25 cellular contexts compared by ENCODE assay signal in genomic region chr20:62965363-62965771, GRCh38. TPM values are rescaled to one million over a fixed set of nuclear protein-coding genes. Genes with fewer than 3 reads are reported as not detected.
A peak's percentile ranks its signal among the peaks of the same experiment; 100 is the strongest.
DNase-seq lines count a peak whose midpoint lies in the region; ATAC-seq and TF ChIP-seq lines count a peak whose summit lies in the region.
"Had no signal": no experiment of that assay in that cellular context is flagged by ENCODE, and none has a peak within 500 bp of the region (broad histone marks: within the 10 kb centered on the region; RNA-seq: fewer than 3 reads in every experiment).

No MANE protein-coding gene starts in this region.

- peak; percentile 39 for ATAC-seq in GM23338
- no peak for ATAC-seq in upper lobe of right lung
- ATAC-seq in HG03432 (IDR thresholded peaks at IDR 0.05; ENCODE audit: unreplicated experiment) = no peak
- ATAC-seq: HCT116, T-helper 17 cell had no signal

- POLR2A ChIA-PET in HEK293T (lab: Yijun Ruan, JAX) = no interaction called here

- H3F3A ChIP-seq in GM23338 (replicated peaks; ENCODE audit: low read depth) = peaks cover 3% of the 10 kb centered on the region; the same call in 1 of the 2 replicates

- TF ChIP-seq CTCF in GM23338 (conservative IDR thresholded peaks at IDR 0.05; ENCODE audit: low read depth in 2 of 2) (peak in 1 of 2 experiments; percentile 23; a peak in 2 of 4 replicates), endothelial cell (IDR thresholded peaks at IDR 0.05; ENCODE audit: unreplicated experiment) (no peak), upper lobe of right lung (IDR thresholded peaks at IDR 0.05) (no peak)

- H3K4me1 ChIP-seq in GM23338 (ENCODE audit: insufficient read depth) = peaks cover 7% of the 10 kb centered on the region; the same call in 1 of the 2 replicates
- H3K4me1 ChIP-seq in NT2/D1 (ENCODE audit: insufficient read depth, insufficient read length) = peaks cover 7% of the 10 kb centered on the region
- H3K4me1 ChIP-seq in upper lobe of right lung = no peaks in the 10 kb centered on the region

- H3K27me3 ChIP-seq in GM23338 (ENCODE audit: insufficient read depth) = no peaks in the 10 kb centered on the region
- no peaks in the 10 kb centered on the region for H3K27me3 ChIP-seq in NT2/D1 (ENCODE audit: insufficient read depth, insufficient read length)
- peaks cover 7% of the 10 kb centered on the region for H3K27me3 ChIP-seq in upper lobe of right lung

- H3K36me3 Mint-ChIP-seq in GM23338 (ENCODE audit: low read depth) (no peaks in the 10 kb centered on the region; the same call in 2 of the 3 replicates), endothelial cell (ENCODE audit: low read depth, unreplicated experiment) (peaks cover 2% of the 10 kb centered on the region)

- no peaks in the 10 kb centered on the region for H3K9me2 ChIP-seq in GM23338 (ENCODE audit: insufficient read depth)

- H3K9me3 ChIP-seq in NT2/D1 (ENCODE audit: insufficient read depth, low read length) = no peaks in the 10 kb centered on the region
- no peaks in the 10 kb centered on the region for H3K9me3 ChIP-seq in upper lobe of right lung

- no peaks in the 10 kb centered on the region for H3K36me3 ChIP-seq in GM23338 (ENCODE audit: insufficient read depth)
- H3K36me3 ChIP-seq in NT2/D1 (ENCODE audit: insufficient read depth, insufficient read length, low read length) = no peaks in the 10 kb centered on the region
- no peaks in the 10 kb centered on the region for H3K36me3 ChIP-seq in upper lobe of right lung

- intact Hi-C loops in upper lobe of right lung (cut with DNase I) = no loop called here

- DNase-seq in GM23338 (ENCODE audit: low spot score) (peak; percentile 48), NT2/D1 (ENCODE audit: low read depth, low spot score) (no peak), endothelial cell (ENCODE audit: low spot score) (no peak), upper lobe of right lung (peak; percentile 65), activated gamma-delta T cell treated with Interleukin-2 at 50 U/mL for 16 hours (no peak), HEK293T (ENCODE audit: extremely low spot score) (no peak)
- DNase-seq: C1 segment of cervical spinal cord; CD8-positive, alpha-beta memory T cell; DMS53; GDM1; Karpas-422; NCI-H1417 treated with DMSO at 0.1 percent for 48 hours; NCI-H187; NCI-H446; NCI-H526; OCI-M1; Right ventricle myocardium superior; T-helper 17 cell had no signal

- H3K4me2 ChIP-seq in GM23338 = no peak overlapping the region

- peak overlapping the region; percentile 61 for H3K9ac ChIP-seq in NT2/D1 (ENCODE audit: insufficient read length, low read depth)

- H3K27me3 Mint-ChIP-seq in GM23338 (ENCODE audit: insufficient read depth, low read depth, poor library complexity) (peaks cover 10% of the 10 kb centered on the region), endothelial cell (ENCODE audit: unreplicated experiment) (peaks cover 3% of the 10 kb centered on the region)
- H3K27me3 Mint-ChIP-seq: CD8-positive, alpha-beta memory T cell had no signal

- H3K27ac ChIP-seq in GM23338 (ENCODE audit: low read depth) (no peak overlapping the region), upper lobe of right lung (no peak overlapping the region)
- H3K27ac ChIP-seq: HL-60 had no signal

- H3K4me3 Mint-ChIP-seq in GM23338 = no peak overlapping the region; the same call in 2 of the 3 replicates
- peak overlapping the region; percentile 22 for H3K4me3 Mint-ChIP-seq in endothelial cell (ENCODE audit: unreplicated experiment)
- H3K4me3 Mint-ChIP-seq: CD8-positive, alpha-beta memory T cell; IgD-negative memory B cell; T-helper 17 cell had no signal

- H3K4me1 Mint-ChIP-seq in GM23338 = peaks cover 4% of the 10 kb centered on the region
- H3K4me1 Mint-ChIP-seq in endothelial cell (ENCODE audit: unreplicated experiment) = no peaks in the 10 kb centered on the region
- H3K4me1 Mint-ChIP-seq: CD8-positive, alpha-beta memory T cell; IgD-negative memory B cell; T-helper 17 cell had no signal

- H3K9me3 Mint-ChIP-seq in GM23338 (no peaks in the 10 kb centered on the region), endothelial cell (ENCODE audit: unreplicated experiment) (no peaks in the 10 kb centered on the region)
- H3K9me3 Mint-ChIP-seq: CD8-positive, alpha-beta memory T cell; IgD-negative memory B cell had no signal

- H3K4me3 ChIP-seq in GM23338 = no peak overlapping the region
- peak overlapping the region; percentile 11 for H3K4me3 ChIP-seq in NT2/D1 (ENCODE audit: insufficient read length, low read depth)
- no peak overlapping the region for H3K4me3 ChIP-seq in upper lobe of right lung

- 0 out of 2 replicates have a peak overlapping the region, but pooled peaks have one; percentile 14 for H3K27ac Mint-ChIP-seq in GM23338
- H3K27ac Mint-ChIP-seq in endothelial cell (ENCODE audit: unreplicated experiment) = no peak overlapping the region
- H3K27ac Mint-ChIP-seq: T-helper 17 cell had no signal

- H4K20me1 ChIP-seq in GM23338 (replicated peaks; ENCODE audit: insufficient read depth) = no peaks in the 10 kb centered on the region

- CTCF ChIA-PET in HEK293T (lab: Yijun Ruan, JAX) = no interaction called here

- no peaks in the 10 kb centered on the region for H3K79me2 ChIP-seq in GM23338 (replicated peaks; ENCODE audit: insufficient read depth)

- no peak overlapping the region for H2AFZ ChIP-seq in GM23338

TF ChIP-seq in GM23338, 12 proteins besides CTCF, POLR2A, EP300 and RAD21 (continues in another document):
- TF ChIP-seq ETS1 (IDR thresholded peaks at IDR 0.05) (no peak), STAT1 (IDR thresholded peaks at IDR 0.05; ENCODE audit: unreplicated experiment) (no peak), EZH2 (IDR thresholded peaks at IDR 0.05; ENCODE audit: low read depth, unreplicated experiment) (no peak)

TF ChIP-seq in HEK293T, 16 proteins besides CTCF, POLR2A, EP300 and RAD21:
- TF ChIP-seq CTBP1 (IDR thresholded peaks at IDR 0.05; ENCODE audit: borderline replicate concordance) = no peak
- no peak for TF ChIP-seq ZNF384 (IDR thresholded peaks at IDR 0.05)
- TF ChIP-seq FOXA1 (IDR thresholded peaks at IDR 0.05) = no peak
- TF ChIP-seq FOXK2 (IDR thresholded peaks at IDR 0.05) = no peak
- TF ChIP-seq FOXM1 (IDR thresholded peaks at IDR 0.05; ENCODE audit: borderline replicate concordance) = no peak
- no peak for TF ChIP-seq SUZ12 (IDR thresholded peaks at IDR 0.05)

RNA-seq across cellular contexts. Expression of gene SLC17A9, which starts 12.9 kb away (rescaled TPM):
- total RNA-seq in GM23338 (2014; rRNA removed; shearing (Covaris generic)) = 24.2 and 32.0 TPM in 2 replicates
- polyA plus RNA-seq in GM23338 (2016; fragmentation: Nextera tagmentation; extraction: Ambion mirVana) = 36.1 and 39.3 TPM in 2 replicates
- total RNA-seq in endothelial cell (ENCODE audit: unreplicated experiment) (7.0 TPM), upper lobe of right lung (15.2 TPM)
- total RNA-seq: M059J, SK-MEL-5 had no signal

RNA-seq across cellular contexts. Expression of gene GID8, which starts 27.4 kb away (rescaled TPM):
- 102 and 106 TPM in 2 replicates for total RNA-seq in GM23338 (2014; rRNA removed; shearing (Covaris generic))
- polyA plus RNA-seq in GM23338 (2016; fragmentation: Nextera tagmentation; extraction: Ambion mirVana) = 41.7 and 41.8 TPM in 2 replicates
- total RNA-seq in endothelial cell (ENCODE audit: unreplicated experiment) = 45.0 TPM
- 27.4 TPM for total RNA-seq in upper lobe of right lung

RNA-seq across cellular contexts. Expression of gene DIDO1, which starts 39.1 kb away (rescaled TPM):
- 147 and 162 TPM in 2 replicates for total RNA-seq in GM23338 (2014; rRNA removed; shearing (Covaris generic))
- polyA plus RNA-seq in GM23338 (2016; fragmentation: Nextera tagmentation; extraction: Ambion mirVana) = 61.5 and 72.4 TPM in 2 replicates
- total RNA-seq in endothelial cell (ENCODE audit: unreplicated experiment) (61.0 TPM), upper lobe of right lung (55.5 TPM)

RNA-seq across cellular contexts. Expression of gene BHLHE23, which starts 41.4 kb away (rescaled TPM):
- total RNA-seq in GM23338 (2014; rRNA removed; shearing (Covaris generic)) = 5.0 and 6.6 TPM in 2 replicates
- polyA plus RNA-seq in GM23338 (2016; fragmentation: Nextera tagmentation; extraction: Ambion mirVana) = 0.52 TPM in 2 replicates
- total RNA-seq in endothelial cell (ENCODE audit: unreplicated experiment) (not detected), upper lobe of right lung (not detected)
- total RNA-seq: CD8-positive, alpha-beta memory T cell; HT-29; M059J; Right ventricle myocardium superior; SK-MEL-5; T-helper 17 cell had no signal
- polyA plus RNA-seq: CD8-positive, alpha-beta memory T cell; IgD-negative memory B cell had no signal

Comparison
In these comparisons a context has a peak if more than half of its experiments do, and no peak if none do; other contexts are left out.
1. DNase-seq: peak in GM23338 (single experiment) and upper lobe of right lung (single experiment); none in NT2/D1 (single experiment), endothelial cell (single experiment), activated gamma-delta T cell treated with Interleukin-2 at 50 U/mL for 16 hours (single experiment) and HEK293T (single experiment).